19 cellular contexts compared by ENCODE assay signal in genomic region chr2:74593826-74594467, GRCh38. TPM values are rescaled to one million over a fixed set of nuclear protein-coding genes. Genes with fewer than 3 reads are reported as not detected.
"Had no signal": no experiment of that assay in that cellular context is flagged by ENCODE, and none has a peak within 500 bp of the region (broad histone marks: within the 10 kb centered on the region; RNA-seq: fewer than 3 reads in every experiment).

No MANE protein-coding gene starts in this region.

- H3K4me2 ChIP-seq: hepatocyte, neural progenitor cell had no signal

- H3K9ac ChIP-seq: neural progenitor cell had no signal

- H3K4me1 Mint-ChIP-seq: stimulated activated memory B cell treated with anti-CD40 and anti-IgM and Interleukin-4, amounts not matched to agents 10 μg/mL and 1 μg/mL and 100 μg/mL, for 72 hours had no signal

- H3K9me3 Mint-ChIP-seq: activated CD8-positive, alpha-beta T cell treated with anti-CD3 and anti-CD28 coated beads for 36 hours; activated naive CD4-positive, alpha-beta T cell treated with anti-CD3 and anti-CD28 coated beads for 36 hours; neural progenitor cell; stimulated activated memory B cell treated with anti-CD40 and anti-IgM and Interleukin-4, amounts not matched to agents 10 μg/mL and 1 μg/mL and 100 μg/mL, for 72 hours; T-helper 2 cell treated with Interferon-gamma antibody and Interleukin-4, amounts not matched to agents 5 μg/mL and 100 μg/mL, for 36 hours had no signal

- H3K79me2 ChIP-seq: hepatocyte had no signal

- H2AFZ ChIP-seq: hepatocyte, neural progenitor cell had no signal

- H3K27ac ChIP-seq: adrenal gland, coronary artery, hepatocyte, neural progenitor cell, pancreas, skin epidermis, tibial nerve had no signal

- H3K4me1 ChIP-seq: adrenal gland, neural progenitor cell, pancreas, tibial nerve had no signal

- H3K36me3 ChIP-seq: adrenal gland, neural progenitor cell, pancreas, tibial nerve had no signal

- H3K4me3 Mint-ChIP-seq: activated CD8-positive, alpha-beta T cell treated with anti-CD3 and anti-CD28 coated beads for 36 hours; activated naive CD4-positive, alpha-beta T cell treated with anti-CD3 and anti-CD28 coated beads for 36 hours; neural progenitor cell; stimulated activated memory B cell treated with anti-CD40 and anti-IgM and Interleukin-4, amounts not matched to agents 10 μg/mL and 1 μg/mL and 100 μg/mL, for 72 hours; T-helper 2 cell treated with Interferon-gamma antibody and Interleukin-4, amounts not matched to agents 5 μg/mL and 100 μg/mL, for 36 hours had no signal

- ATAC-seq: activated CD8-positive, alpha-beta T cell treated with anti-CD3 and anti-CD28 coated beads for 36 hours; pancreas; stimulated activated memory B cell treated with anti-CD40 and anti-IgM and Interleukin-4, amounts not matched to agents 10 μg/mL and 1 μg/mL and 100 μg/mL, for 72 hours had no signal

- DNase-seq: activated CD8-positive, alpha-beta memory T cell treated with anti-CD3 and anti-CD28 coated beads, Interleukin-2, amount 50 U/mL, for 4 hours; activated CD8-positive, alpha-beta T cell treated with anti-CD3 and anti-CD28 coated beads for 36 hours; activated naive CD4-positive, alpha-beta T cell treated with anti-CD3 and anti-CD28 coated beads for 36 hours; adrenal gland; caudate nucleus; effector CD4-positive, alpha-beta T cell; kidney; mesendoderm; pancreas; SW 1271 had no signal

- H3K27me3 ChIP-seq: pancreas had no signal

- H3K36me3 Mint-ChIP-seq: neural progenitor cell; stimulated activated memory B cell treated with anti-CD40 and anti-IgM and Interleukin-4, amounts not matched to agents 10 μg/mL and 1 μg/mL and 100 μg/mL, for 72 hours had no signal

- H3K4me3 ChIP-seq: adrenal gland, coronary artery, hepatocyte, neural progenitor cell, pancreas, skin epidermis, tibial nerve had no signal

- H3K27ac Mint-ChIP-seq: activated CD8-positive, alpha-beta T cell treated with anti-CD3 and anti-CD28 coated beads for 36 hours; activated naive CD4-positive, alpha-beta T cell treated with anti-CD3 and anti-CD28 coated beads for 36 hours; neural progenitor cell; stimulated activated memory B cell treated with anti-CD40 and anti-IgM and Interleukin-4, amounts not matched to agents 10 μg/mL and 1 μg/mL and 100 μg/mL, for 72 hours; T-helper 2 cell treated with Interferon-gamma antibody and Interleukin-4, amounts not matched to agents 5 μg/mL and 100 μg/mL, for 36 hours had no signal

- H3K9me3 ChIP-seq: adrenal gland, pancreas, tibial nerve had no signal

RNA-seq across cellular contexts. Expression of gene M1AP, which starts 54.2 kb away (rescaled TPM):
- total RNA-seq: activated CD8-positive, alpha-beta T cell treated with anti-CD3 and anti-CD28 coated beads for 36 hours; endothelial cell of umbilical vein; fibroblast of lung had no signal
